In genomic region chr16:68744744-68745280, GRCh38 we compare ENCODE assay signal across 11 cellular contexts. TPM values are rescaled to one million over a fixed set of nuclear protein-coding genes. Genes with fewer than 3 reads are reported as not detected.
DNase-seq lines count a peak whose midpoint lies in the region; ATAC-seq and FAIRE-seq lines count a peak whose summit lies in the region.
"Had no signal": no experiment of that assay in that cellular context is flagged by ENCODE, and none has a peak within 500 bp of the region (broad histone marks: within the 10 kb centered on the region; RNA-seq: fewer than 3 reads in every experiment).

No MANE protein-coding gene starts in this region.

- WGBS in iPS DF 6.9 (ENCODE audit: insufficient coverage, insufficient read length), result no CpG with 5 or more reads among the region's 11 CpGs
- 13 to 55% (median 30%) methylated on average over 11 of the region's 11 CpGs for WGBS in small intestine, 3 donors

- peaks cover 44% of the 10 kb centered on the region for H3K4me1 ChIP-seq in HUES48 (ENCODE audit: control insufficient read depth, insufficient read depth, low read length)
- peaks cover 3% of the 10 kb centered on the region for H3K4me1 ChIP-seq in iPS DF 6.9 (ENCODE audit: control insufficient read depth, insufficient read depth, low read length)
- peaks cover 4 to 6% of the 10 kb centered on the region in 2 donors for H3K4me1 ChIP-seq in small intestine (ENCODE audit: control insufficient read depth in 2 of 2, insufficient read depth in 1 of 2, low read depth in 1 of 2, low read length in 1 of 2)

- no peak for ATAC-seq in GM19324 (IDR thresholded peaks at IDR 0.05; ENCODE audit: low FRiP score, unreplicated experiment)
- ATAC-seq in GM18873 (IDR thresholded peaks at IDR 0.05; ENCODE audit: low FRiP score, unreplicated experiment), result no peak

- H3K27me3 ChIP-seq in HUES48 (ENCODE audit: control insufficient read depth, insufficient read depth, low read length), result no peaks in the 10 kb centered on the region
- no peaks in the 10 kb centered on the region for H3K27me3 ChIP-seq in iPS DF 6.9 (ENCODE audit: control insufficient read depth, insufficient read depth, low read length)
- H3K27me3 ChIP-seq in small intestine (ENCODE audit: control insufficient read depth in 2 of 2, insufficient read depth in 2 of 2, low read length in 2 of 2), result no peaks in the 10 kb centered on the region

- H3K4me3 ChIP-seq in HUES48 (ENCODE audit: low read depth, low read length), result peak overlapping the region; percentile 37
- H3K4me3 ChIP-seq in iPS DF 6.9 (ENCODE audit: low read length), result no peak overlapping the region
- no peak overlapping the region for H3K4me3 ChIP-seq in small intestine (ENCODE audit: low read depth in 1 of 2, low read length in 2 of 2)

- H3K9ac ChIP-seq in HUES48 (ENCODE audit: low read depth, low read length), result peak overlapping the region; percentile 14; the same call in 1 of the 2 replicates

- peak; percentile 81 for DNase-seq in NCI-H526 treated with DMSO at 0.1 percent for 48 hours (lab: John Stamatoyannopoulos, UW)
- DNase-seq in iPS DF 6.9 (ENCODE audit: low read depth, low spot score), result peak; percentile 63
- DNase-seq in small intestine, result peak; percentile 94
- no peak for DNase-seq in COLO829 (ENCODE audit: low spot score)
- no peak for DNase-seq in HK-2 (ENCODE audit: unreplicated experiment)
- DNase-seq: activated CD4-positive, alpha-beta memory T cell treated with anti-CD3 and anti-CD28 coated beads, Interleukin-2, amount 10 ng/mL, durations not matched to agents 7 days and 5 days; caudate nucleus; immature natural killer cell had no signal

- H3K36me3 ChIP-seq in HUES48 (ENCODE audit: control insufficient read depth, insufficient read depth, low read length) (peaks cover 33% of the 10 kb centered on the region), iPS DF 6.9 (ENCODE audit: control insufficient read depth, insufficient read depth, low read length) (0 out of 2 replicates have a peak, but pooled peaks cover 2% of the 10 kb centered on the region), small intestine (ENCODE audit: control insufficient read depth in 2 of 2, insufficient read depth in 2 of 2, low read length in 2 of 2) (no peaks in the 10 kb centered on the region)

- H3K9me3 ChIP-seq in HUES48 (ENCODE audit: control insufficient read depth, insufficient read depth, low read length), result no peaks in the 10 kb centered on the region
- H3K9me3 ChIP-seq in iPS DF 6.9 (ENCODE audit: control insufficient read depth, insufficient read depth, low read length), result no peaks in the 10 kb centered on the region
- H3K9me3 ChIP-seq in small intestine (ENCODE audit: control insufficient read depth, low read depth), result no peaks in the 10 kb centered on the region

- no peak for FAIRE-seq in small intestine (lab: Jason Lieb, UNC)

- H3K27ac ChIP-seq in HUES48 (ENCODE audit: low read depth, low read length) (peak overlapping the region; percentile 70), iPS DF 6.9 (ENCODE audit: low read length) (no peak overlapping the region), small intestine (ENCODE audit: low read depth in 1 of 2, low read length in 1 of 2) (peak overlapping the region; percentile 60 to 78)

RNA-seq across cellular contexts. Expression of gene CDH1, which starts 7.7 kb away (rescaled TPM):
- 100 to 1,000 TPM in 1 of 3 donors, 10 to 100 TPM in 2; 76.2 to 119 (median 99.3) TPM for polyA plus RNA-seq in small intestine

Comparison
In these comparisons a context has a peak if more than half of its experiments do, and no peak if none do; other contexts are left out.
1. DNase-seq: peak in NCI-H526 treated with DMSO at 0.1 percent for 48 hours (single experiment), iPS DF 6.9 (single experiment) and small intestine (single experiment); none in COLO829 (single experiment) and HK-2 (single experiment).